Comparison of ENCODE assay signal across 16 cellular contexts in genomic region chr13:103883698-103884097, GRCh38.
DNase-seq lines count a peak whose midpoint lies in the region; FAIRE-seq and TF ChIP-seq lines count a peak whose summit lies in the region.
"Had no signal": no experiment of that assay in that cellular context is flagged by ENCODE, and none has a peak within 500 bp of the region (broad histone marks: within the 10 kb centered on the region; RNA-seq: fewer than 3 reads in every experiment).

No MANE protein-coding gene starts in this region.

- no peak for TF ChIP-seq CTCF in H1 (IDR thresholded peaks at IDR 0.05; ENCODE audit: control extremely low read depth in 1 of 3, insufficient read depth in 1 of 3, low read depth in 1 of 3, low read length in 3 of 3)
- no peak for TF ChIP-seq CTCF in prostate gland (IDR thresholded peaks at IDR 0.05)

- DNase-seq in Ammon's horn (ENCODE audit: low spot score), result peak; percentile 38
- peak; percentile 11 for DNase-seq in RKO (ENCODE audit: low spot score)
- no peak for DNase-seq in H1 (ENCODE audit: low read depth in 1 of 2, low spot score in 2 of 2)
- peak; percentile 31 for DNase-seq in midbrain (lab: John Stamatoyannopoulos, UW)
- DNase-seq in prostate gland (ENCODE audit: low spot score), result no peak
- no peak for DNase-seq in activated CD4-positive, CD25-positive, alpha-beta regulatory T cell treated with anti-CD3 and anti-CD28 coated beads, Interleukin-2, amount 50 U/mL, for 72 hours
- no peak for DNase-seq in cortex of kidney (lab: John Stamatoyannopoulos, UW)
- DNase-seq in CD1c-positive myeloid dendritic cell (ENCODE audit: extremely low spot score), result no peak
- DNase-seq: activated T-cell treated with anti-CD3 and anti-CD28 coated beads, Interleukin-2, amount 50 U/mL, for 4 hours; DMS 273 treated with DMSO at 0.1 percent for 48 hours; Karpas-422; NCI-H2029 had no signal

- no peak overlapping the region for H3K56ac ChIP-seq in H1 (replicated peaks; ENCODE audit: insufficient read length, low read depth, low read length)

- no peak for TF ChIP-seq EP300 in H1 (IDR thresholded peaks at IDR 0.05; ENCODE audit: borderline replicate concordance in 1 of 2, low read depth in 2 of 2, low read length in 2 of 2)

- no peaks in the 10 kb centered on the region; a peak in 1 of 8 replicates for H3K36me3 ChIP-seq in H1 (ENCODE audit: control insufficient read depth in 2 of 4, insufficient read depth in 4 of 4, low read length in 3 of 4)
- no peaks in the 10 kb centered on the region for H3K36me3 ChIP-seq in prostate gland
- H3K36me3 ChIP-seq: ascending aorta, upper lobe of left lung had no signal

- no peak for FAIRE-seq in H1 (lab: Jason Lieb, UNC)

- H3K4ac ChIP-seq in H1 (replicated peaks; ENCODE audit: insufficient read length, low read depth, low read length), result no peak overlapping the region

- H2BK5ac ChIP-seq in H1 (ENCODE audit: low read depth, low read length), result no peak overlapping the region

- H3K4me3 ChIP-seq in H1 (ENCODE audit: extremely low read depth in 1 of 4, insufficient read depth in 2 of 4, low read depth in 3 of 4, low read length in 4 of 4) (no peak overlapping the region), prostate gland (no peak overlapping the region)
- H3K4me3 ChIP-seq: ascending aorta, lung, upper lobe of left lung had no signal

- H3K14ac ChIP-seq in H1 (ENCODE audit: insufficient read length), result no peak overlapping the region

- no peak overlapping the region for H2BK20ac ChIP-seq in H1 (ENCODE audit: low read length)

- H2AFZ ChIP-seq in H1 (ENCODE audit: low read length), result no peak overlapping the region

- no peaks in the 10 kb centered on the region for H3K79me2 ChIP-seq in H1 (ENCODE audit: control insufficient read depth in 1 of 2, insufficient read depth in 2 of 2, low read length in 2 of 2)

- H3K79me1 ChIP-seq in H1 (ENCODE audit: low read depth, low read length), result no peaks in the 10 kb centered on the region

- TF ChIP-seq RAD21 in H1 (IDR thresholded peaks at IDR 0.05 in 1 of 2, conservative IDR thresholded peaks at IDR 0.05 in 1 of 2; ENCODE audit: low read depth in 2 of 2, low read length in 2 of 2), result no peak

- H3K4me1 ChIP-seq in H1 (replicated peaks in 1 of 4; ENCODE audit: control insufficient read depth in 3 of 4, insufficient read depth in 4 of 4, low read length in 3 of 4) (no peaks in the 10 kb centered on the region), prostate gland (replicated peaks) (no peaks in the 10 kb centered on the region)
- H3K4me1 ChIP-seq: ascending aorta had no signal

- H3K4me2 ChIP-seq in H1 (ENCODE audit: insufficient read depth in 1 of 2, low read depth in 2 of 2, low read length in 2 of 2), result no peak overlapping the region

- H3K23ac ChIP-seq in H1 (ENCODE audit: insufficient read length), result no peak overlapping the region

- no peak overlapping the region for H4K5ac ChIP-seq in H1 (ENCODE audit: insufficient read length, low read depth, low read length)

- H3K9me3 ChIP-seq in H1 (ENCODE audit: insufficient read depth in 2 of 2, low read depth in 1 of 2, low read length in 1 of 2), result no peaks in the 10 kb centered on the region
- H3K9me3 ChIP-seq in prostate gland, result no peaks in the 10 kb centered on the region
- H3K9me3 ChIP-seq: ascending aorta, upper lobe of left lung had no signal

- no peak overlapping the region for H2AK5ac ChIP-seq in H1 (ENCODE audit: low read depth, low read length)

- H4K8ac ChIP-seq in H1 (ENCODE audit: extremely low read depth, insufficient read depth, low read length), result no peak overlapping the region

- intact Hi-C loops in prostate gland (cut with DNase I), result no loop called here

- H3K27me3 ChIP-seq in H1 (replicated peaks in 1 of 4; ENCODE audit: control insufficient read depth in 3 of 4, extremely low read depth in 1 of 4, insufficient read depth in 3 of 4, low read length in 3 of 4), result no peaks in the 10 kb centered on the region
- no peaks in the 10 kb centered on the region for H3K27me3 ChIP-seq in prostate gland (replicated peaks; ENCODE audit: insufficient read depth)
- H3K27me3 ChIP-seq: ascending aorta, upper lobe of left lung had no signal

- CTCF ChIA-PET in H1 (lab: Charles Lee; ENCODE audit: partially characterized antibody), result interaction anchor here (0.7 to 2.4 kb wide), 9 partner anchors 8 to 1907 kb away, joined by 3 to 7 read pairs (median 3); no protein-coding TSS in a partner anchor

- H4K20me1 ChIP-seq in H1 (replicated peaks in 1 of 2; ENCODE audit: control insufficient read depth in 1 of 2, insufficient read depth in 2 of 2, low read length in 2 of 2), result no peaks in the 10 kb centered on the region

- no peaks in the 10 kb centered on the region for H3K23me2 ChIP-seq in H1 (ENCODE audit: low read depth, low read length)

- TF ChIP-seq POLR2A in H1 (IDR thresholded peaks at IDR 0.05; ENCODE audit: control extremely low read depth in 1 of 2, low read depth in 2 of 2, low read length in 2 of 2) (no peak), prostate gland (IDR thresholded peaks at IDR 0.05) (no peak)

- H4K91ac ChIP-seq in H1 (replicated peaks; ENCODE audit: insufficient read length, low read length), result no peak overlapping the region

- peak overlapping the region; percentile 39 for H2BK120ac ChIP-seq in H1 (replicated peaks; ENCODE audit: low read depth, low read length)

- no peak overlapping the region for H2BK15ac ChIP-seq in H1 (ENCODE audit: low read length)

- POLR2A ChIA-PET in H1 (lab: Charles Lee; ENCODE audit: partially characterized antibody), result no interaction called here

- no peak overlapping the region for H3K9ac ChIP-seq in H1 (replicated peaks in 1 of 4; ENCODE audit: extremely low read depth in 1 of 4, low read depth in 3 of 4, low read length in 3 of 4)

- H3K27ac ChIP-seq in H1 (ENCODE audit: low read depth, low read length) (no peak overlapping the region), prostate gland (no peak overlapping the region)
- H3K27ac ChIP-seq: ascending aorta, HL-60, upper lobe of left lung had no signal

- no peak overlapping the region for H2BK12ac ChIP-seq in H1 (ENCODE audit: low read depth, low read length)

- H3K18ac ChIP-seq in H1 (ENCODE audit: extremely low read depth, low read length), result no peak overlapping the region

- WGBS in H1 (ENCODE audit: extremely low coverage in 1 of 2, insufficient coverage in 1 of 2, insufficient read length in 1 of 2, insufficient replicate concordance in 2 of 2, low coverage in 1 of 2, low lambda C conversion rate in 2 of 2, missing lambda C conversion rate in 1 of 2), 2 experiments, result 92% methylated on average over 8 of the region's 8 CpGs; no CpG with 5 or more reads in 1 of the 2 experiments
- 32% methylated on average over 8 of the region's 8 CpGs for WGBS in prostate gland

TF ChIP-seq in H1, 55 proteins besides CTCF, POLR2A, EP300 and RAD21:
- TF ChIP-seq RFX5 (IDR thresholded peaks at IDR 0.05; ENCODE audit: borderline replicate concordance, low read depth, low read length) (no peak), JUN (IDR thresholded peaks at IDR 0.05; ENCODE audit: low read depth, low read length) (no peak), BACH1 (IDR thresholded peaks at IDR 0.05; ENCODE audit: low read length) (no peak)

Comparison
In these comparisons a context has a peak if more than half of its experiments do, and no peak if none do; other contexts are left out.
1. DNase-seq: peak in Ammon's horn (single experiment), RKO (single experiment) and midbrain (single experiment); none in H1 (0 of 2), prostate gland (single experiment), activated CD4-positive, CD25-positive, alpha-beta regulatory T cell treated with anti-CD3 and anti-CD28 coated beads, Interleukin-2, amount 50 U/mL, for 72 hours (single experiment), cortex of kidney (single experiment) and CD1c-positive myeloid dendritic cell (single experiment).